In the genomic region with DNA sequence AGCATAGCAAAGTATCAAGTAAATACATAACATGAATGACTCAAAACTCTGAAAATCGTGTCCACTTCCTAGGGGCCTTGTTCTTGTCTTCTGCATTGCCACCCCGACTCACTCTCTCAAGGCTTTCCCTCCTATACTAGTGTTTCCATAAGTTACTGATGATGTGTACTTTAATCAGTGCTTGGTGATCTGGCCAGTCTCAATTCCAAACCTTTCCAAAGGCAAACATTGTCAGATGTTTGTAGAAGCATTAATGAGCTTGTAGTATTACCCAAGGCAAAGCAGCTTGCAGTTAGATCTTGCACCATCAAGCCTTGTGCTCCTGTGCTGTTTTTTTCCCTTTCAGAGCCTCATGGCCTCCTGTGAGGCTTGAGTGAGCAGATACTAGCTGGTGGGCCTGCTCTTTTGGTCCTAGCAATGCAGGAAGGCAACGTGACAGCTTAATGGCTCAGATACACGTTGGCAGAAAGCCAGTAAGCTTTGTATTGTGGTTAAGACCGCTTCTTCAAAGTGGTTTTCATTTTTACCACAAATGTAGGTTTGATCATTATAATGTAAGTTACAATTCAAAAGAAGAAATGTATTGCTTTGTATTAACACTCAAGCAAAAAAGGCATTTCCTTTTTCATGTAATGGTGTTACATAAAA, we compare ENCODE assay signal across 8 cellular contexts. TPM values are rescaled to one million over a fixed set of nuclear protein-coding genes. Genes with fewer than 3 reads are reported as not detected.
A peak's percentile ranks its signal among the peaks of the same experiment; 100 is the strongest.
DNase-seq lines count a peak whose midpoint lies in the region; ATAC-seq and TF ChIP-seq lines count a peak whose summit lies in the region.

No MANE protein-coding gene starts in this region.

- peaks cover 7% of the 10 kb centered on the region; the same call in 1 of the 2 replicates for H3K36me3 ChIP-seq in OCI-LY7 (ENCODE audit: insufficient read depth, low read length)

- POLR2A ChIA-PET in OCI-LY7 (lab: Charles Lee): interaction anchor here (0.8 to 2.2 kb wide), 6 partner anchors 10 to 42 kb away, joined by 3 to 10 read pairs (median 4); no protein-coding TSS in a partner anchor

- peak overlapping the region; percentile 46 for H3K4me2 ChIP-seq in OCI-LY7 (ENCODE audit: low read length)

- no peaks in the 10 kb centered on the region for H3K9me3 ChIP-seq in OCI-LY7 (ENCODE audit: low read length)

- H2AFZ ChIP-seq in OCI-LY7 (ENCODE audit: low read length): no peak overlapping the region

- ATAC-seq in HG03565 (IDR thresholded peaks at IDR 0.05; ENCODE audit: unreplicated experiment): peak; percentile 86
- peak; percentile 50 for ATAC-seq in left colon

- CTCF ChIA-PET in OCI-LY7 (lab: Charles Lee; ENCODE audit: unreplicated experiment): interaction anchor here (1.2 kb wide), 1 partner anchor 32 kb away, joined by 3 read pairs; no protein-coding TSS in a partner anchor

- intact Hi-C loops in OCI-LY7 (cut with micrococcal nuclease; ENCODE audit: unreplicated experiment) (no loop called here), left colon (cut with DNase I, micrococcal nuclease) (no loop called here)

- H3K4me1 ChIP-seq in OCI-LY7 (ENCODE audit: insufficient read depth, low read length, poor library complexity, severe bottlenecking): peaks cover 23% of the 10 kb centered on the region

- BruUV-seq in OCI-LY7 (replicated peaks; lab: Mats Ljungman, UMichigan): no TSS peak

- H4K20me1 ChIP-seq in OCI-LY7 (ENCODE audit: insufficient read depth, low read length): peaks cover 29% of the 10 kb centered on the region

- H3K4me3 ChIP-seq in OCI-LY7 (ENCODE audit: low read depth, low read length, poor library complexity, severe bottlenecking): no peak overlapping the region

- DNase-seq in Daoy (ENCODE audit: low read depth) (peak; percentile 48), GM20000 (ENCODE audit: low spot score) (peak; percentile 57), OCI-LY7 (ENCODE audit: low spot score) (peak; percentile 80), left colon (no peak), stromal cell of bone marrow (ENCODE audit: low read depth) (peak; percentile 28), germinal center (ENCODE audit: low spot score) (no peak)
- peak; percentile 18 for DNase-seq in activated effector memory CD4-positive, alpha-beta T cell treated with Interleukin-2 at 50 U/mL for 16 hours

- no peaks in the 10 kb centered on the region for H3K9me2 ChIP-seq in OCI-LY7 (ENCODE audit: insufficient read depth, low read length)

- peak overlapping the region; percentile 14 for H3K27ac ChIP-seq in OCI-LY7 (ENCODE audit: low read depth, low read length, poor library complexity, severe bottlenecking)

- TF ChIP-seq CTCF in GM20000 (IDR thresholded peaks at IDR 0.05; ENCODE audit: extremely low read depth, missing control alignments) (no peak), OCI-LY7 (conservative IDR thresholded peaks at IDR 0.05; ENCODE audit: low read length) (no peak)

- peaks cover 30% of the 10 kb centered on the region; the same call in 1 of the 2 replicates for H3K79me2 ChIP-seq in OCI-LY7 (ENCODE audit: insufficient read depth, low read depth, low read length)

RNA-seq across cellular contexts. Expression of gene RBPJ, which starts 51.8 kb away (rescaled TPM):
- total RNA-seq in Daoy (2014; rRNA removed; shearing (Covaris generic)): 33.9 and 78.3 TPM in 2 replicates
- total RNA-seq in OCI-LY7 (2014; rRNA removed; shearing (Covaris generic)): 33.2 and 39.9 TPM in 2 replicates
- total RNA-seq in OCI-LY7 (2022) (61.1 and 61.4 TPM in 2 replicates), left colon (10 to 100 TPM; 32.6 to 53.2 TPM)

Comparison
In these comparisons a context has a peak if more than half of its experiments do, and no peak if none do; other contexts are left out.
1. DNase-seq: peak in Daoy (single experiment), GM20000 (single experiment), OCI-LY7 (single experiment), activated effector memory CD4-positive, alpha-beta T cell treated with Interleukin-2 at 50 U/mL for 16 hours (single experiment) and stromal cell of bone marrow (single experiment); none in left colon (0 of 2) and germinal center (single experiment).